Comparison of ENCODE assay signal across 11 cellular contexts in the genomic region with DNA sequence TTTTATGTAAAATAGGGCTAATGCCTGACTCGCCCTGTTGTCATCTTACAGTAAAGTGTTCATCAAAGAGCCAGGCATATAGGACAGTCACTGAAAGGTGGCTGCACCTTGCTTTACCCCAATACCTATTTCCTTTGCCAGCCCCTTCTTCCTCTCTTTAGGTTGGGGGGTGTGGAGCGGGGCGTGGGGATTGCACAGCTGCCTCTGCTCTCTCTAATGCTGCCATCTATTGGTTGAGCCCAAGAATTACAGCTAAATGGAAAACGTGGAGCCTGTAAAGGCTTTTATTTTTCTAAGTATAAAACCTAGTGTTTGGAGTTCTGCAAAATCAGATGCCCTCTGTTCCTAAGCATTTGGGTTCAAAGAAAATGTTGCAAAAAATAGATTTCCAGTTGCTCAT. TPM values are rescaled to one million over a fixed set of nuclear protein-coding genes. Genes with fewer than 3 reads are reported as not detected.
DNase-seq lines count a peak whose midpoint lies in the region; TF ChIP-seq lines count a peak whose summit lies in the region.
"Had no signal": no experiment of that assay in that cellular context is flagged by ENCODE, and none has a peak within 500 bp of the region (broad histone marks: within the 10 kb centered on the region; RNA-seq: fewer than 3 reads in every experiment).

No MANE protein-coding gene starts in this region.

- no peak overlapping the region for H3K27ac Mint-ChIP-seq in endodermal cell
- no peak overlapping the region for H3K27ac Mint-ChIP-seq in osteocyte (ENCODE audit: unreplicated experiment)

- peak; percentile 4 for DNase-seq in NCI-H82 (lab: John Stamatoyannopoulos, UW)
- DNase-seq in NCI-H82 treated with DMSO at 0.1 percent for 48 hours (lab: John Stamatoyannopoulos, UW; ENCODE audit: unreplicated experiment), result no peak
- peak; percentile 55 for DNase-seq in endodermal cell
- DNase-seq in osteocyte (ENCODE audit: extremely low spot score, unreplicated experiment), result no peak
- no peak for DNase-seq in NCI-H2196 treated with DMSO at 0.1 percent for 48 hours (lab: John Stamatoyannopoulos, UW; ENCODE audit: unreplicated experiment)
- no peak for DNase-seq in central memory CD4-positive, alpha-beta T cell
- DNase-seq in Ammon's horn (ENCODE audit: low spot score), result no peak
- DNase-seq: NCI-H748 treated with DMSO at 0.1 percent for 48 hours; stimulated activated CD4-positive, alpha-beta T cell treated with anti-CD3 and anti-CD28 coated beads, Interleukin-4, amount 100 ng/mL, for 24 hours had no signal

- no peak overlapping the region for H3K27ac ChIP-seq in endodermal cell (ENCODE audit: low read depth, low read length)
- H3K27ac ChIP-seq: BLaER1 treated with 17β-estradiol and CSF1 and Interleukin-3, amounts not matched to agents 10 nM and 100 nM had no signal

- no peak overlapping the region for H2AFZ ChIP-seq in Loucy (ENCODE audit: low read length)

- no peaks in the 10 kb centered on the region for H4K20me1 ChIP-seq in Loucy (ENCODE audit: insufficient read depth, low read length, poor library complexity, severe bottlenecking)

- H3K9me3 ChIP-seq in Loucy (ENCODE audit: insufficient read depth, low read depth, low read length) (no peaks in the 10 kb centered on the region), endodermal cell (ENCODE audit: control insufficient read depth, low read length) (no peaks in the 10 kb centered on the region)
- H3K9me3 ChIP-seq: BLaER1 treated with 17β-estradiol and CSF1 and Interleukin-3, amounts not matched to agents 10 nM and 100 nM had no signal

- no peaks in the 10 kb centered on the region for H3K79me2 ChIP-seq in Loucy (ENCODE audit: insufficient read depth, low read length)

- no peak overlapping the region for H3K9ac ChIP-seq in Loucy (ENCODE audit: low read depth, low read length, poor library complexity, severe bottlenecking)
- H3K9ac ChIP-seq in endodermal cell (ENCODE audit: extremely low read depth, low read length, poor library complexity, severe bottlenecking), result no peak overlapping the region
- H3K9ac ChIP-seq: BLaER1 treated with 17β-estradiol and CSF1 and Interleukin-3, amounts not matched to agents 10 nM and 100 nM had no signal

- H3K9me2 ChIP-seq in Loucy (replicated peaks; ENCODE audit: low read depth, low read length), result no peaks in the 10 kb centered on the region

- H3K27me3 Mint-ChIP-seq in endodermal cell (ENCODE audit: insufficient read depth) (no peaks in the 10 kb centered on the region), osteocyte (ENCODE audit: unreplicated experiment) (no peaks in the 10 kb centered on the region)

- H3K9me3 Mint-ChIP-seq in endodermal cell, result no peaks in the 10 kb centered on the region
- H3K9me3 Mint-ChIP-seq in osteocyte (ENCODE audit: unreplicated experiment), result no peaks in the 10 kb centered on the region

- H3K36me3 Mint-ChIP-seq in endodermal cell (ENCODE audit: low read depth) (peaks cover 4% of the 10 kb centered on the region), osteocyte (ENCODE audit: unreplicated experiment) (peaks cover 39% of the 10 kb centered on the region)

- H3K4me3 Mint-ChIP-seq in endodermal cell, result no peak overlapping the region
- H3K4me3 Mint-ChIP-seq in osteocyte (ENCODE audit: unreplicated experiment), result no peak overlapping the region

- H3K4me1 ChIP-seq in Loucy (ENCODE audit: insufficient read depth, low read length, poor library complexity, severe bottlenecking) (no peaks in the 10 kb centered on the region), endodermal cell (ENCODE audit: control insufficient read depth, insufficient read depth, low read length) (no peaks in the 10 kb centered on the region)
- H3K4me1 ChIP-seq: BLaER1 treated with 17β-estradiol and CSF1 and Interleukin-3, amounts not matched to agents 10 nM and 100 nM had no signal

- TF ChIP-seq CTCF in Loucy (conservative IDR thresholded peaks at IDR 0.05; ENCODE audit: low read length), result peak; percentile 66
- TF ChIP-seq CTCF in endodermal cell (conservative IDR thresholded peaks at IDR 0.05), result peak; percentile 75
- TF ChIP-seq CTCF in osteocyte (IDR thresholded peaks at IDR 0.05), result peak; percentile 51

- H3K4me3 ChIP-seq in Loucy (ENCODE audit: low read length, poor library complexity, severe bottlenecking), result no peak overlapping the region
- no peak overlapping the region for H3K4me3 ChIP-seq in endodermal cell (ENCODE audit: low read length)
- H3K4me3 ChIP-seq: BLaER1 treated with 17β-estradiol and CSF1 and Interleukin-3, amounts not matched to agents 10 nM and 100 nM had no signal

- H3F3A ChIP-seq in Loucy (ENCODE audit: low read depth), result no peaks in the 10 kb centered on the region

- 85 to 100% methylated on average over 2 of the region's 4 CpGs for WGBS in endodermal cell (ENCODE audit: insufficient coverage in 1 of 2, insufficient read length in 1 of 2), 2 experiments

- H3K36me3 ChIP-seq in Loucy (ENCODE audit: insufficient read depth, low read length) (peaks cover 5% of the 10 kb centered on the region; the same call in 1 of the 2 replicates), endodermal cell (ENCODE audit: control insufficient read depth, insufficient read depth, low read length) (no peaks in the 10 kb centered on the region)

- H3K27me3 ChIP-seq in Loucy (ENCODE audit: insufficient read depth, low read length, poor library complexity, severe bottlenecking) (no peaks in the 10 kb centered on the region), endodermal cell (ENCODE audit: control insufficient read depth, insufficient read depth, low read length, poor library complexity, severe bottlenecking) (no peaks in the 10 kb centered on the region)

- H3K4me2 ChIP-seq in Loucy (ENCODE audit: low read depth, low read length, poor library complexity, severe bottlenecking), result no peak overlapping the region
- H3K4me2 ChIP-seq: BLaER1 treated with 17β-estradiol and CSF1 and Interleukin-3, amounts not matched to agents 10 nM and 100 nM had no signal

- no peaks in the 10 kb centered on the region for H3K4me1 Mint-ChIP-seq in endodermal cell
- no peaks in the 10 kb centered on the region for H3K4me1 Mint-ChIP-seq in osteocyte (ENCODE audit: unreplicated experiment)

RNA-seq across cellular contexts. Expression of a gene that starts 47.7 kb away (rescaled TPM):
- total RNA-seq in endodermal cell, result 1 to 10 TPM; 4.3 to 4.4 TPM
- 7.4 TPM for polyA plus RNA-seq in endodermal cell (2013, experiment 1 of 2)
- 7.3 TPM for polyA plus RNA-seq in endodermal cell (2013, experiment 2 of 2)
- total RNA-seq in osteocyte, result 12.3 and 14.2 TPM in 2 replicates

RNA-seq across cellular contexts. Expression of a gene that starts 48.0 kb away (rescaled TPM):
- total RNA-seq in endodermal cell (10 to 100 TPM; 48.7 to 74.5 TPM), osteocyte (80.1 and 81.7 TPM in 2 replicates)
- 59.4 TPM for polyA plus RNA-seq in endodermal cell (2013, experiment 1 of 2)
- polyA plus RNA-seq in endodermal cell (2013, experiment 2 of 2), result 58.4 TPM

Comparison
In these comparisons a context has a peak if more than half of its experiments do, and no peak if none do; other contexts are left out.
1. DNase-seq: peak in NCI-H82 (single experiment) and endodermal cell (single experiment); none in NCI-H82 treated with DMSO at 0.1 percent for 48 hours (single experiment), osteocyte (single experiment), NCI-H2196 treated with DMSO at 0.1 percent for 48 hours (single experiment), central memory CD4-positive, alpha-beta T cell (single experiment) and Ammon's horn (single experiment).
2. Peak in every context shown above with its lines, with median percentiles within 50 percentile points of each other: CTCF ChIP-seq.